In genomic region chr15:63857459-63857856, GRCh38 we compare ENCODE assay signal across 14 cellular contexts. TPM values are rescaled to one million over a fixed set of nuclear protein-coding genes. Genes with fewer than 3 reads are reported as not detected.
DNase-seq lines count a peak whose midpoint lies in the region; ATAC-seq, FAIRE-seq and TF ChIP-seq lines count a peak whose summit lies in the region.
"Had no signal": no experiment of that assay in that cellular context is flagged by ENCODE, and none has a peak within 500 bp of the region (broad histone marks: within the 10 kb centered on the region; RNA-seq: fewer than 3 reads in every experiment).

No MANE protein-coding gene starts in this region.

- no peaks in the 10 kb centered on the region for H3K9me1 ChIP-seq in K562 (ENCODE audit: control insufficient read depth, insufficient read depth, low read length)

- POLR2A ChIA-PET in K562 (lab: Yijun Ruan, JAX): interaction anchor here (0.7 to 1.7 kb wide), 2 partner anchors 9 to 22 kb away, joined by 4 to 5 read pairs; no protein-coding TSS in a partner anchor

- in situ Hi-C loops in K562 (cut with MboI): no loop called here

- TF ChIP-seq CTCF in K562 (IDR thresholded peaks at IDR 0.05 in 2 of 3, conservative IDR thresholded peaks at IDR 0.05 in 1 of 3; ENCODE audit: insufficient read depth in 2 of 3, low read depth in 1 of 3, low read length in 3 of 3) (no peak), esophagus squamous epithelium (IDR thresholded peaks at IDR 0.05) (no peak)

- H3K36me3 ChIP-seq in ACC112 (ENCODE audit: insufficient read depth, low read length) (no peaks in the 10 kb centered on the region), K562 (ENCODE audit: control insufficient read depth, insufficient read depth, low read length) (no peaks in the 10 kb centered on the region), mesodermal cell (ENCODE audit: control insufficient read depth, insufficient read depth, low read length) (no peaks in the 10 kb centered on the region), esophagus squamous epithelium (no peaks in the 10 kb centered on the region)
- H3K36me3 ChIP-seq: stomach had no signal

- H4K20me1 ChIP-seq in K562 (replicated peaks; ENCODE audit: control insufficient read depth, insufficient read depth, low read length): no peaks in the 10 kb centered on the region

- no peak for TF ChIP-seq EP300 in K562 (IDR thresholded peaks at IDR 0.05; ENCODE audit: low read length)

- H3K9me3 ChIP-seq in K562 (replicated peaks; ENCODE audit: control insufficient read depth, insufficient read depth, low read depth, low read length) (no peaks in the 10 kb centered on the region), mesodermal cell (ENCODE audit: control insufficient read depth, low read length) (no peaks in the 10 kb centered on the region), esophagus squamous epithelium (no peaks in the 10 kb centered on the region)
- H3K9me3 ChIP-seq: stomach had no signal

- intact Hi-C loops in K562 (cut with micrococcal nuclease): no loop called here
- intact Hi-C loops in esophagus squamous epithelium (cut with DNase I): no loop called here

- no peaks in the 10 kb centered on the region for H3K79me2 ChIP-seq in ACC112 (ENCODE audit: control insufficient read depth, insufficient read depth, low read length, unreplicated experiment)
- no peaks in the 10 kb centered on the region for H3K79me2 ChIP-seq in K562 (ENCODE audit: control insufficient read depth, insufficient read depth, low read length)

- H3K27me3 ChIP-seq in ACC112 (ENCODE audit: insufficient read depth, low read length) (no peaks in the 10 kb centered on the region), K562 (ENCODE audit: control insufficient read depth in 2 of 2, insufficient read depth in 2 of 2, low read length in 2 of 2) (no peaks in the 10 kb centered on the region), esophagus squamous epithelium (no peaks in the 10 kb centered on the region)
- H3K27me3 ChIP-seq: stomach had no signal

- H3K27ac ChIP-seq in ACC112 (ENCODE audit: low read depth, low read length) (peak overlapping the region; percentile 30; the same call in 1 of the 2 replicates), K562 (ENCODE audit: extremely low read depth, low read depth, low read length) (no peak overlapping the region), mesodermal cell (ENCODE audit: low read depth, low read length, severe bottlenecking) (peak overlapping the region; percentile 78), esophagus squamous epithelium (no peak overlapping the region)
- H3K27ac ChIP-seq: stomach had no signal

- no peak for FAIRE-seq in K562 (lab: Jason Lieb, UNC)
- FAIRE-seq: islet of Langerhans had no signal

- H3K4me3 ChIP-seq in ACC112 (ENCODE audit: low read depth, low read length) (no peak overlapping the region), K562 (no peak overlapping the region), mesodermal cell (ENCODE audit: extremely low read depth, insufficient read depth, low read length, poor library complexity, severe bottlenecking) (no peak overlapping the region), esophagus squamous epithelium (no peak overlapping the region)
- H3K4me3 ChIP-seq: stomach had no signal

- 27% methylated on average over 3 of the region's 3 CpGs for WGBS in K562 (ENCODE audit: insufficient coverage, low coverage, missing lambda C conversion rate)
- 78 to 85% methylated on average over 2 of the region's 3 CpGs for WGBS in mesodermal cell (ENCODE audit: insufficient coverage in 2 of 2), 2 experiments
- 64 to 78% methylated on average over 2 to 3 of the region's 3 CpGs for WGBS in esophagus squamous epithelium, 2 donors

- no peak overlapping the region for H3K4me2 ChIP-seq in K562 (ENCODE audit: insufficient read depth, low read length)

- H3K4me1 ChIP-seq in ACC112 (ENCODE audit: control insufficient read depth, insufficient read depth, low read length, unreplicated experiment): peaks cover 20% of the 10 kb centered on the region
- peaks cover 10 to 20% of the 10 kb centered on the region in 2 experiments; a peak in 4 of 5 replicates for H3K4me1 ChIP-seq in K562 (replicated peaks in 1 of 2; ENCODE audit: control insufficient read depth in 2 of 2, insufficient read depth in 2 of 2, low read length in 2 of 2)
- peaks cover 26% of the 10 kb centered on the region for H3K4me1 ChIP-seq in mesodermal cell (ENCODE audit: control insufficient read depth, insufficient read depth, low read length, poor library complexity, severe bottlenecking)
- no peaks in the 10 kb centered on the region for H3K4me1 ChIP-seq in esophagus squamous epithelium

- no peak overlapping the region for H2AFZ ChIP-seq in ACC112 (ENCODE audit: low read length, unreplicated experiment)
- H2AFZ ChIP-seq in K562 (ENCODE audit: low read depth, low read length): no peak overlapping the region; the same call in 1 of the 2 replicates

- H3K9ac ChIP-seq in K562 (ENCODE audit: insufficient read depth in 1 of 2, low read depth in 2 of 2, low read length in 2 of 2): peak overlapping the region in 1 of 2 experiments; percentile 62; a peak in 1 of 4 replicates

- CTCF ChIA-PET in K562 (lab: Yijun Ruan, JAX; ENCODE audit: low intra/inter-chr PET ratio): no interaction called here

- DNase-seq in ELF-1 (ENCODE audit: low read depth, low spot score) (peak; percentile 62), K562 (ENCODE audit: extremely low read depth in 1 of 4, low spot score in 3 of 4) (no peak), NCI-H2107 (lab: John Stamatoyannopoulos, UW) (no peak), esophagus squamous epithelium (lab: John Stamatoyannopoulos, UW) (no peak), T-helper 9 cell (no peak)
- DNase-seq: activated CD4-positive, alpha-beta T cell treated with anti-CD3 and anti-CD28 coated beads, Interleukin-2, amount 50 U/mL, for 48 hours; glutamatergic neuron; NCI-H1417; NCI-H345; stomach had no signal

- no peak for TF ChIP-seq POLR2A in K562 (conservative IDR thresholded peaks at IDR 0.05)
- no peak for TF ChIP-seq POLR2A in esophagus squamous epithelium (IDR thresholded peaks at IDR 0.05)

- TF ChIP-seq RAD21 in K562 (CRISPR knock-in tag; conservative IDR thresholded peaks at IDR 0.05 in 1 of 2, IDR thresholded peaks at IDR 0.05 in 1 of 2): no peak

- ATAC-seq in K562 (no peak), HG03097 (IDR thresholded peaks at IDR 0.05; ENCODE audit: low FRiP score, unreplicated experiment) (no peak)

- BruUV-seq in K562 (replicated peaks; lab: Mats Ljungman, UMichigan): no TSS peak

TF ChIP-seq in K562, 482 proteins besides CTCF, POLR2A, EP300 and RAD21:
- peak; percentile 11; the same call in 1 of the 2 replicates for TF ChIP-seq EGR1 (conservative IDR thresholded peaks at IDR 0.05)
- TF ChIP-seq, protein P1, sequence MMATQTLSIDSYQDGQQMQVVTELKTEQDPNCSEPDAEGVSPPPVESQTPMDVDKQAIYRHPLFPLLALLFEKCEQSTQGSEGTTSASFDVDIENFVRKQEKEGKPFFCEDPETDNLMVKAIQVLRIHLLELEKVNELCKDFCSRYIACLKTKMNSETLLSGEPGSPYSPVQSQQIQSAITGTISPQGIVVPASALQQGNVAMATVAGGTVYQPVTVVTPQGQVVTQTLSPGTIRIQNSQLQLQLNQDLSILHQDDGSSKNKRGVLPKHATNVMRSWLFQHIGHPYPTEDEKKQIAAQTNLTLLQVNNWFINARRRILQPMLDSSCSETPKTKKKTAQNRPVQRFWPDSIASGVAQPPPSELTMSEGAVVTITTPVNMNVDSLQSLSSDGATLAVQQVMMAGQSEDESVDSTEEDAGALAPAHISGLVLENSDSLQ (IDR thresholded peaks at IDR 0.05): no peak
- TF ChIP-seq, protein P2, sequence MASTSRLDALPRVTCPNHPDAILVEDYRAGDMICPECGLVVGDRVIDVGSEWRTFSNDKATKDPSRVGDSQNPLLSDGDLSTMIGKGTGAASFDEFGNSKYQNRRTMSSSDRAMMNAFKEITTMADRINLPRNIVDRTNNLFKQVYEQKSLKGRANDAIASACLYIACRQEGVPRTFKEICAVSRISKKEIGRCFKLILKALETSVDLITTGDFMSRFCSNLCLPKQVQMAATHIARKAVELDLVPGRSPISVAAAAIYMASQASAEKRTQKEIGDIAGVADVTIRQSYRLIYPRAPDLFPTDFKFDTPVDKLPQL (IDR thresholded peaks at IDR 0.05; ENCODE audit: extremely low read depth, insufficient read length): no peak

RNA-seq across cellular contexts. Expression of gene HERC1, which starts 23.7 kb away (rescaled TPM):
- total RNA-seq in K562 (2011; cell fraction: chromatin; rRNA removed; ENCODE audit: low replicate concordance): 151 and 399 TPM in 2 replicates
- total RNA-seq in K562 (2011; cell fraction: nucleolus; rRNA removed): 94.9 and 123 TPM in 2 replicates
- total RNA-seq in K562 (2011; cell fraction: nucleoplasm; rRNA removed): 139 and 141 TPM in 2 replicates
- total RNA-seq in K562 (2014; rRNA removed) (91.9 and 93.1 TPM in 2 replicates), K562 (2014; rRNA removed; fragmentation: Illumina TruSeq; extraction: Trizol) (79.2 and 88.1 TPM in 2 replicates), K562 (2015; rRNA removed; fragmentation: Illumina TruSeq; extraction: Trizol) (90.4 and 92.6 TPM in 2 replicates), K562 (2021) (103 and 108 TPM in 2 replicates), esophagus squamous epithelium (10 to 100 TPM; 41.7 to 69.2 (median 59.0) TPM)
- polyA plus RNA-seq in K562 (2011; rRNA removed) (43.9 and 48.3 TPM in 2 replicates), K562 (2014; fragmentation: Illumina TruSeq; extraction: Trizol) (79.0 and 89.9 TPM in 2 replicates), K562 (2014; fragmentation: Nextera tagmentation; extraction: Ambion mirVana) (10 to 100 TPM; 24.5 to 42.4 TPM), K562 (2014; rRNA removed) (70.7 and 83.4 TPM in 2 replicates)
- polyA plus RNA-seq in K562 (2011; cell fraction: cytosol; rRNA removed): 46.7 and 50.5 TPM in 2 replicates
- 125 and 130 TPM in 2 replicates for polyA plus RNA-seq in K562 (2011; cell fraction: nucleus; rRNA removed)
- 68.9 and 92.0 TPM in 2 replicates for polyA plus RNA-seq in K562 (2012)
- polyA minus RNA-seq in K562 (2011; rRNA and poly(A)+ RNA removed): 115 and 136 TPM in 2 replicates
- polyA minus RNA-seq in K562 (2011; cell fraction: cytosol; rRNA and poly(A)+ RNA removed): 56.8 and 74.4 TPM in 2 replicates
- 75.0 and 142 TPM in 2 replicates for polyA minus RNA-seq in K562 (2011; cell fraction: nucleus; rRNA and poly(A)+ RNA removed)
- 40.0 TPM for polyA plus RNA-seq in mesodermal cell (2013, experiment 1 of 2)
- 27.0 TPM for polyA plus RNA-seq in mesodermal cell (2013, experiment 2 of 2)

Comparison
In these comparisons a context has a peak if more than half of its experiments do, and no peak if none do; other contexts are left out.
1. H3K27ac ChIP-seq: peak in ACC112 (single experiment) and mesodermal cell (single experiment); none in K562 (single experiment) and esophagus squamous epithelium (0 of 4).